Comparison of ENCODE assay signal across 8 cellular contexts in the genomic region with DNA sequence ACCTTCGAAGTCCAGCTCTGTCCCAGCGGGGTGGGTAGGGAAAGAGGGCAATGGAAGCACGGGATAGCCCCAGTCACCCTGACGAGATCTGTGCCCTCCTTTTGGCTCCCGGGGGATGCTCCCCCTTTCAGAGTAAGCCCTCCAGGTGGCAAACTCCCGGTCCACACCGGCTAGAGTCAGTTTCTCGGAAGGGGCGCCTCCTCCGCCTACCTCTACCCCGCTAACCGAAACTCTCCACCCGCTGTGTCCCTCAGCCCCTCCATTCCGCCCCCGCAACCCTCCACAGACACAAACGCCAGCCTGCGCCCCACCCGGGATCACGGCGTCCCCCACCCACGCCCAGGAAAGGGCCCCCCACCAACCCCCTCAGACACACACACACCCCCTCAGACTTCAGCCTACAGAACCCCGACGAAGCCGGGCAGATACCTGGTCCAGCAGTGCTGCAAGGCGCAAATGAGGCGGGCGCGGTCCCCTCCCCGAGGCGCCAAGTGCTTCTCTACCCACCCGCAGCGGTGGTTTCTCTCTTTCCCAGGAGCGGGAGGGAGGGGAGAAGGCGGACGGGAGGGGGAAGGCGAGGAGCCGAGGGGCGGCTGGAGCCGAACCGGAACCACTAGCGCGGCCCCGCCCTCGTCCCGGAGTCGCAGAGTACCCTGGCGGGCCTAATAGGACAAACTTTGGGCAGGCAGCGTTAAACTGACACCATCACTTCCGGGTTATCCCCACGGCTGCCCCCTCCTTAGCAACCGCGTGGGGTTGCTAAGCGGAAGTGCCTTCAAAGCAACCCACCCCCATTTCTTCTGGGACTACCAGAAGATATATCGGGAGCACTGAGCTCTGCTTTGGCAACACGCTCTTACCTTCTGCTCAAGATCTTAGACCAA. TPM values are rescaled to one million over a fixed set of nuclear protein-coding genes. Genes with fewer than 3 reads are reported as not detected.
DNase-seq lines count a peak whose midpoint lies in the region; ATAC-seq, FAIRE-seq and TF ChIP-seq lines count a peak whose summit lies in the region.

TSS of gene CSNK1G1 (minus strand) at position 615 of the 884 bp plus-strand sequence. CDS start 55,674 bp downstream, outside the sequence.

- CTCF ChIA-PET in mammary epithelial cell (lab: Charles Lee; ENCODE audit: low non-redundant PET) = interaction anchor here (0.6 to 0.7 kb wide), 2 partner anchors 146 to 372 kb away, joined by 3 to 5 read pairs; no protein-coding TSS in a partner anchor

- no peaks in the 10 kb centered on the region for H4K20me1 ChIP-seq in mammary epithelial cell (ENCODE audit: insufficient read depth, low read length)

- no peaks in the 10 kb centered on the region for H3K27me3 ChIP-seq in WERI-Rb-1 (ENCODE audit: insufficient read depth, low read depth, severe bottlenecking)
- no peaks in the 10 kb centered on the region for H3K27me3 ChIP-seq in mammary epithelial cell (ENCODE audit: insufficient read depth, low read length)
- H3K27me3 ChIP-seq in iPS-20b (ENCODE audit: insufficient read depth, low read length) = no peaks in the 10 kb centered on the region

- peaks cover 51% of the 10 kb centered on the region for H3K79me2 ChIP-seq in mammary epithelial cell (ENCODE audit: insufficient read depth, low read length)

- dilution Hi-C loops in mammary epithelial cell (cut with HindIII; ENCODE audit: low sequenced_read_pairs) = no loop called here

- FAIRE-seq in A204.1 (lab: Jason Lieb, UNC) = peak; percentile 91

- H3K9me3 ChIP-seq in WERI-Rb-1 (ENCODE audit: severe bottlenecking) (no peaks in the 10 kb centered on the region), mammary epithelial cell (replicated peaks; ENCODE audit: insufficient read depth, low read length) (no peaks in the 10 kb centered on the region), iPS-20b (ENCODE audit: insufficient read depth, low read depth, low read length) (no peaks in the 10 kb centered on the region)

- peaks cover 7% of the 10 kb centered on the region for H3K36me3 ChIP-seq in WERI-Rb-1
- no peaks in the 10 kb centered on the region for H3K36me3 ChIP-seq in mammary epithelial cell (ENCODE audit: insufficient read depth, low read length)
- H3K36me3 ChIP-seq in iPS-20b (ENCODE audit: insufficient read depth, low read depth, low read length) = peaks cover under 1% of the 10 kb centered on the region; the same call in 1 of the 2 replicates

- no TSS peak for BruUV-seq in mammary epithelial cell (replicated peaks; lab: Mats Ljungman, UMichigan)

- DNase-seq in NCI-H2227 (lab: John Stamatoyannopoulos, UW; ENCODE audit: unreplicated experiment) (peak; percentile 96), WERI-Rb-1 (peak; percentile 94), mammary epithelial cell (peak; percentile 93)

- ATAC-seq in GM18870 (IDR thresholded peaks at IDR 0.05; ENCODE audit: unreplicated experiment) (peak; percentile 89), HG03139 (IDR thresholded peaks at IDR 0.05; ENCODE audit: unreplicated experiment) (peak; percentile 98)

- intact Hi-C loops in mammary epithelial cell (cut with micrococcal nuclease) = loop anchor here (1.0 to 10.0 kb wide), 4 partner anchors 146 to 261 kb away; partner anchors contain the start of genes CIAO2A, PPIB and SNX1

- peak within 1 kb of the TSS; percentile 76 for H3K4me2 ChIP-seq in mammary epithelial cell (ENCODE audit: insufficient read depth, low read depth, low read length)

- H3K4me3 ChIP-seq in WERI-Rb-1 (ENCODE audit: low read depth, low read length) = peak within 1 kb of the TSS; percentile 55
- peak within 1 kb of the TSS; percentile 63 to 93 (median 78) for H3K4me3 ChIP-seq in mammary epithelial cell (replicated peaks in 1 of 3; ENCODE audit: insufficient read depth in 1 of 3, low read depth in 2 of 3, low read length in 3 of 3)
- H3K4me3 ChIP-seq in iPS-20b (ENCODE audit: low read length) = peak within 1 kb of the TSS; percentile 96
- peak within 1 kb of the TSS; percentile 71 to 95 (median 84) for H3K4me3 ChIP-seq in skin epidermis

- H3K9ac ChIP-seq in mammary epithelial cell (ENCODE audit: insufficient read depth, low read length) (peak within 1 kb of the TSS; percentile 85), iPS-20b (ENCODE audit: low read depth, low read length) (peak within 1 kb of the TSS; percentile 77)

- in situ Hi-C loops in mammary epithelial cell (cut with MboI; ENCODE audit: low sequenced_read_pairs in 2 of 2) = loop anchor here in 1 of 2 donors (10.0 kb wide), 1 partner anchor 111 kb away; no protein-coding TSS in a partner anchor

- peaks cover 6% of the 10 kb centered on the region for H3K4me1 ChIP-seq in mammary epithelial cell (ENCODE audit: insufficient read depth, low read length)
- H3K4me1 ChIP-seq in iPS-20b (ENCODE audit: insufficient read depth, low read length) = peaks cover 7% of the 10 kb centered on the region

- peak within 1 kb of the TSS; percentile 86 for H2AFZ ChIP-seq in mammary epithelial cell (ENCODE audit: low read depth, low read length)

- 8% methylated on average over 7 of the region's 55 CpGs for WGBS in mammary epithelial cell (ENCODE audit: low coverage, missing lambda C conversion rate)

- TF ChIP-seq CTCF in WERI-Rb-1 (IDR thresholded peaks at IDR 0.05; ENCODE audit: low read depth, low read length) (no peak), mammary epithelial cell (conservative IDR thresholded peaks at IDR 0.05 in 1 of 2, IDR thresholded peaks at IDR 0.05 in 1 of 2; ENCODE audit: extremely low read depth in 1 of 2, insufficient read depth in 1 of 2, low read depth in 1 of 2, low read length in 2 of 2) (no peak)

- H3K27ac ChIP-seq in WERI-Rb-1 (peak within 1 kb of the TSS; percentile 40; the same call in 1 of the 2 replicates), mammary epithelial cell (ENCODE audit: insufficient read depth, low read depth, low read length) (peak within 1 kb of the TSS; percentile 75), iPS-20b (ENCODE audit: low read length) (no peak within 1 kb of the TSS), skin epidermis (peak within 1 kb of the TSS in 20 of 21 experiments; percentile 52 to 93 (median 85))

RNA-seq across cellular contexts. Expression of gene CSNK1G1, which starts in this region (rescaled TPM):
- total RNA-seq in mammary epithelial cell = 10 to 100 TPM; 43.9 to 61.0 TPM
- 19.7 TPM for polyA plus RNA-seq in mammary epithelial cell
- 30.5 TPM for polyA minus RNA-seq in mammary epithelial cell
